1 cellular context compared by ENCODE assay signal in genomic region chr7:143259765-143260164, GRCh38.
TF ChIP-seq lines count a peak whose summit lies in the region.

No MANE protein-coding gene starts in this region.

TF ChIP-seq in HepG2, 621 proteins besides CTCF, POLR2A, EP300 and RAD21 (continued from another document):
- TF ChIP-seq ZBTB14 (CRISPR knock-in tag; IDR thresholded peaks at IDR 0.05) = no peak
- 0 out of 2 replicates have a peak, but pooled peaks have one; percentile 33 for TF ChIP-seq JUND (CRISPR knock-in tag; IDR thresholded peaks at IDR 0.05)
- no peak for TF ChIP-seq MATR3 (CRISPR knock-in tag; IDR thresholded peaks at IDR 0.05)
- no peak for TF ChIP-seq SNAI1 (CRISPR knock-in tag; IDR thresholded peaks at IDR 0.05; ENCODE audit: borderline replicate concordance)
- no peak for TF ChIP-seq ZNF354B (CRISPR knock-in tag; IDR thresholded peaks at IDR 0.05)
- TF ChIP-seq ZNF639 (CRISPR knock-in tag; conservative IDR thresholded peaks at IDR 0.05) = no peak
- TF ChIP-seq POLR2AphosphoS5 (IDR thresholded peaks at IDR 0.05; ENCODE audit: low read depth, low read length) = no peak
- TF ChIP-seq ZNF761 (CRISPR knock-in tag; conservative IDR thresholded peaks at IDR 0.05) = no peak
